13 cellular contexts compared by ENCODE assay signal in the genomic region with DNA sequence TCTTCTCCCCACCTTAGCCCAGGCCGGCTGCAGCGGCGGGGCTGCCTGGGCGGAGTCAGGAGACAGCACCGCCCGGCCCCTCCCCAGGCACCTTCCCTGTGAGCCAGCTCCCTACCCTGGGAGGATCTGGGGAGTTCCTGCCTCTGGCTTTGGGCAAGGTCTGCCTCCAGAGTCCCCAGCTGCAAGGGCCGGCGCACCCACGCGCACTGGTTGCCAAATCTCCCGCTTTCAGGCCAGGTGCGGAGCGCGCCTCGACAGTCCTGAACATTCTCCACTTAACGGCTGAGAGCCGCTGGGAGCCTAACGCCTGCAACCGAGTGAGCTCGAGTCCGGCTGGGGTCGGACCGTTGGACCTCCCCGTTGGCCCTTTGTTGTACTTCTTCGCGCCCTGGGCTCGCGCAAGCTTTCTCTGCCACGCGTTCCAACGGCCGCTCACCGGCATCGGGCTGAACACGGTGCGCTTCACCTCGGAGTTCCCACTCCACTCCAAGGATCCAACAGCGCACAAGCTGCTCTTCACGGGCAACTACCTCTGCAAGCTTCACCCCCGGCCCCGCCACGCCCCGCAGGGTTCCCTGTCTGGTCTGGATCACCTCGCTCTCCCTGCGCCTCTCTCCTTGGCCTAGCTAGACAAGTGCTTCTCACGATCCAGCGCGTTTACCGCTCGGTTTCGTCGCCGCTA. TPM values are rescaled to one million over a fixed set of nuclear protein-coding genes. Genes with fewer than 3 reads are reported as not detected.
DNase-seq lines count a peak whose midpoint lies in the region; TF ChIP-seq lines count a peak whose summit lies in the region.
"Had no signal": no experiment of that assay in that cellular context is flagged by ENCODE, and none has a peak within 500 bp of the region (broad histone marks: within the 10 kb centered on the region; RNA-seq: fewer than 3 reads in every experiment).

No MANE protein-coding gene starts in this region.

- H3K56ac ChIP-seq in H9 (ENCODE audit: insufficient read length, low read depth, low read length): no peak overlapping the region

- intact Hi-C loops in activated CD4-positive, alpha-beta memory T cell treated with anti-CD3 and anti-CD28 coated beads for 36 hours (cut with micrococcal nuclease): no loop called here

- H4K5ac ChIP-seq in H9 (ENCODE audit: insufficient read length, low read depth, low read length): no peak overlapping the region

- H3K23ac ChIP-seq in H9 (ENCODE audit: insufficient read length, low read depth, low read length): no peak overlapping the region

- TF ChIP-seq CTCF in H9 (conservative IDR thresholded peaks at IDR 0.05): no peak; the same call in 2 of the 3 replicates
- TF ChIP-seq CTCF in neural progenitor cell (IDR thresholded peaks at IDR 0.05): no peak

- no CpG with 5 or more reads among the region's 53 CpGs for WGBS in H9 (ENCODE audit: extremely low coverage, insufficient read length, low lambda C conversion rate)

- POLR2A ChIA-PET in activated CD4-positive, alpha-beta memory T cell treated with anti-CD3 and anti-CD28 coated beads for 36 hours (lab: Charles Lee): no interaction called here
- POLR2A ChIA-PET in activated CD4-positive, alpha-beta memory T cell treated with anti-CD3 and anti-CD28 coated beads, Interleukin-2, amount 10 ng/mL, durations not matched to agents 7 days and 5 days (lab: Charles Lee): no interaction called here

- H3K79me2 ChIP-seq in H9 (ENCODE audit: insufficient read depth, low read length) (no peaks in the 10 kb centered on the region), neural progenitor cell (ENCODE audit: low read depth) (no peaks in the 10 kb centered on the region)

- H3K4me2 ChIP-seq in H9 (ENCODE audit: insufficient read depth, insufficient read length, low read length): peak overlapping the region; percentile 71
- peak overlapping the region; percentile 72 for H3K4me2 ChIP-seq in neural progenitor cell

- peak overlapping the region; percentile 8 for H3K4me3 ChIP-seq in effector memory CD4-positive, alpha-beta T cell (ENCODE audit: insufficient read depth, low read depth, low read length, poor library complexity, severe bottlenecking)
- peak overlapping the region; percentile 43 for H3K4me3 ChIP-seq in neural progenitor cell

- no peak overlapping the region for H2BK120ac ChIP-seq in H9 (ENCODE audit: low read depth, low read length, poor library complexity, severe bottlenecking)

- peaks cover 7% of the 10 kb centered on the region for H3K9me3 Mint-ChIP-seq in activated CD4-positive, alpha-beta memory T cell treated with anti-CD3 and anti-CD28 coated beads for 36 hours
- peaks cover 12% of the 10 kb centered on the region for H3K9me3 Mint-ChIP-seq in activated CD4-positive, alpha-beta memory T cell treated with anti-CD3 and anti-CD28 coated beads, Interleukin-2, amount 10 ng/mL, durations not matched to agents 7 days and 5 days
- H3K9me3 Mint-ChIP-seq in H9 (peaks cover 0 to 11% of the 10 kb centered on the region in 2 experiments; a peak in 3 of 5 replicates), neural progenitor cell (peaks cover 11% of the 10 kb centered on the region)

- no peak overlapping the region for H2BK20ac ChIP-seq in H9 (ENCODE audit: low read depth, low read length, poor library complexity, severe bottlenecking)

- no peaks in the 10 kb centered on the region for H3F3A ChIP-seq in neural progenitor cell (ENCODE audit: low read depth)

- H2BK15ac ChIP-seq in H9 (ENCODE audit: low read depth, low read length): no peak overlapping the region

- no peak overlapping the region for H2BK5ac ChIP-seq in H9 (ENCODE audit: insufficient read length, low read length)

- H2AK5ac ChIP-seq in H9 (ENCODE audit: insufficient read length, low read length): no peak overlapping the region

- H4K8ac ChIP-seq in H9 (replicated peaks; ENCODE audit: insufficient read length, low read depth, low read length): peak overlapping the region; percentile 16

- peak overlapping the region; percentile 5 for H3K18ac ChIP-seq in H9 (ENCODE audit: insufficient read length, low read depth, low read length)

- no peak overlapping the region for H4K91ac ChIP-seq in H9 (ENCODE audit: insufficient read length, low read depth, low read length)

- peaks cover 3% of the 10 kb centered on the region for H3K36me3 Mint-ChIP-seq in activated CD4-positive, alpha-beta memory T cell treated with anti-CD3 and anti-CD28 coated beads for 36 hours
- H3K36me3 Mint-ChIP-seq in activated CD4-positive, alpha-beta memory T cell treated with anti-CD3 and anti-CD28 coated beads, Interleukin-2, amount 10 ng/mL, durations not matched to agents 7 days and 5 days (ENCODE audit: low read depth): peaks cover 4% of the 10 kb centered on the region
- H3K36me3 Mint-ChIP-seq in H9 (ENCODE audit: insufficient read depth in 1 of 3, low read depth in 3 of 3): peaks cover 0 to 3% (median 0%) of the 10 kb centered on the region in 3 experiments; a peak in 1 of 7 replicates
- no peaks in the 10 kb centered on the region for H3K36me3 Mint-ChIP-seq in neural progenitor cell

- H3K4me1 ChIP-seq in H9 (ENCODE audit: insufficient read depth, low read length) (peaks cover 4% of the 10 kb centered on the region), neural progenitor cell (no peaks in the 10 kb centered on the region)
- peaks cover 5% of the 10 kb centered on the region for H3K4me1 ChIP-seq in effector memory CD4-positive, alpha-beta T cell (ENCODE audit: control insufficient read depth, insufficient read depth, low read length, poor library complexity, severe bottlenecking)

- no peak for DNase-seq in activated CD4-positive, alpha-beta memory T cell treated with anti-CD3 and anti-CD28 coated beads for 36 hours
- DNase-seq in activated CD4-positive, alpha-beta memory T cell treated with anti-CD3 and anti-CD28 coated beads, Interleukin-2, amount 10 ng/mL, durations not matched to agents 7 days and 5 days: no peak
- DNase-seq in H9 (peak; percentile 66), neural progenitor cell (ENCODE audit: low spot score) (peak; percentile 48), OCI-M2 (lab: John Stamatoyannopoulos, UW; ENCODE audit: unreplicated experiment) (no peak), glomerular visceral epithelial cell (ENCODE audit: extremely low spot score) (no peak), middle frontal gyrus (ENCODE audit: extremely low spot score, low spot score) (no peak)
- DNase-seq in effector memory CD4-positive, alpha-beta T cell: no peak
- DNase-seq: activated naive CD4-positive, alpha-beta T cell; caudate nucleus; GOT3; NCI-H1694 had no signal

- no peaks in the 10 kb centered on the region for H3K9me3 ChIP-seq in H9 (ENCODE audit: control insufficient read depth, low read depth, low read length)
- no peaks in the 10 kb centered on the region for H3K9me3 ChIP-seq in effector memory CD4-positive, alpha-beta T cell (ENCODE audit: control insufficient read depth, low read length)
- H3K9me3 ChIP-seq in neural progenitor cell (ENCODE audit: low read depth): no peaks in the 10 kb centered on the region

- H3T11ph ChIP-seq in H9 (ENCODE audit: low read length): no peak overlapping the region

- H3K9ac ChIP-seq in H9 (ENCODE audit: extremely low read depth, insufficient read length, low read length): no peak overlapping the region
- no peak overlapping the region for H3K9ac ChIP-seq in neural progenitor cell

- H3K27me3 Mint-ChIP-seq in activated CD4-positive, alpha-beta memory T cell treated with anti-CD3 and anti-CD28 coated beads for 36 hours: peaks cover 35% of the 10 kb centered on the region
- peaks cover 31% of the 10 kb centered on the region for H3K27me3 Mint-ChIP-seq in activated CD4-positive, alpha-beta memory T cell treated with anti-CD3 and anti-CD28 coated beads, Interleukin-2, amount 10 ng/mL, durations not matched to agents 7 days and 5 days
- peaks cover 74% of the 10 kb centered on the region for H3K27me3 Mint-ChIP-seq in H9 (ENCODE audit: low read depth)
- H3K27me3 Mint-ChIP-seq in neural progenitor cell (ENCODE audit: insufficient read depth, low read depth): peaks cover 31% of the 10 kb centered on the region

- H3K27ac Mint-ChIP-seq in activated CD4-positive, alpha-beta memory T cell treated with anti-CD3 and anti-CD28 coated beads for 36 hours: no peak overlapping the region
- H3K27ac Mint-ChIP-seq in activated CD4-positive, alpha-beta memory T cell treated with anti-CD3 and anti-CD28 coated beads, Interleukin-2, amount 10 ng/mL, durations not matched to agents 7 days and 5 days: no peak overlapping the region
- peak overlapping the region in 1 of 3 experiments; percentile 77; a peak in 1 of 7 replicates for H3K27ac Mint-ChIP-seq in H9
- H3K27ac Mint-ChIP-seq in neural progenitor cell: no peak overlapping the region
- H3K27ac Mint-ChIP-seq: T-helper 2 cell treated with Interferon-gamma antibody and Interleukin-4, amounts not matched to agents 5 μg/mL and 100 μg/mL, for 36 hours had no signal

- H3K27ac ChIP-seq in H9 (ENCODE audit: insufficient read length, low read depth, low read length) (no peak overlapping the region), neural progenitor cell (no peak overlapping the region)
- no peak overlapping the region for H3K27ac ChIP-seq in effector memory CD4-positive, alpha-beta T cell (ENCODE audit: insufficient read depth, low read length, poor library complexity, severe bottlenecking)

- peaks cover 12% of the 10 kb centered on the region for H3K4me1 Mint-ChIP-seq in activated CD4-positive, alpha-beta memory T cell treated with anti-CD3 and anti-CD28 coated beads for 36 hours (ENCODE audit: low read depth)
- H3K4me1 Mint-ChIP-seq in activated CD4-positive, alpha-beta memory T cell treated with anti-CD3 and anti-CD28 coated beads, Interleukin-2, amount 10 ng/mL, durations not matched to agents 7 days and 5 days: peaks cover 3% of the 10 kb centered on the region
- H3K4me1 Mint-ChIP-seq in H9: peaks cover 9 to 18% of the 10 kb centered on the region in 2 experiments
- no peaks in the 10 kb centered on the region for H3K4me1 Mint-ChIP-seq in neural progenitor cell

- peaks cover 8% of the 10 kb centered on the region for H3K23me2 ChIP-seq in H9 (ENCODE audit: insufficient read length, low read depth, low read length, poor library complexity, severe bottlenecking)

- no peaks in the 10 kb centered on the region for H3K79me1 ChIP-seq in H9 (ENCODE audit: insufficient read depth, low read depth, low read length, poor library complexity, severe bottlenecking)

- H3K27me3 ChIP-seq in H9 (ENCODE audit: insufficient read depth, low read length): peaks cover 13% of the 10 kb centered on the region; the same call in 1 of the 2 replicates
- H3K27me3 ChIP-seq in effector memory CD4-positive, alpha-beta T cell (replicated peaks; ENCODE audit: control insufficient read depth, insufficient read depth, low read length, poor library complexity, severe bottlenecking): peaks cover 12% of the 10 kb centered on the region
- H3K27me3 ChIP-seq in neural progenitor cell: peaks cover 81% of the 10 kb centered on the region

- peak overlapping the region; percentile 22 for H3K4me3 Mint-ChIP-seq in activated CD4-positive, alpha-beta memory T cell treated with anti-CD3 and anti-CD28 coated beads for 36 hours
- H3K4me3 Mint-ChIP-seq in activated CD4-positive, alpha-beta memory T cell treated with anti-CD3 and anti-CD28 coated beads, Interleukin-2, amount 10 ng/mL, durations not matched to agents 7 days and 5 days: no peak overlapping the region
- H3K4me3 Mint-ChIP-seq in H9 (peak overlapping the region; percentile 56 to 78), neural progenitor cell (peak overlapping the region; percentile 34)
- H3K4me3 Mint-ChIP-seq: T-helper 2 cell treated with Interferon-gamma antibody and Interleukin-4, amounts not matched to agents 5 μg/mL and 100 μg/mL, for 36 hours had no signal

- H3K4ac ChIP-seq in H9 (ENCODE audit: low read depth, low read length): no peak overlapping the region

- H2BK12ac ChIP-seq in H9 (ENCODE audit: insufficient read length, low read depth, low read length): no peak overlapping the region

- H3K14ac ChIP-seq in H9 (ENCODE audit: insufficient read depth, low read length): peak overlapping the region; percentile 67

- no peak overlapping the region for H2AFZ ChIP-seq in H9 (ENCODE audit: low read length)
- peak overlapping the region; percentile 98 for H2AFZ ChIP-seq in neural progenitor cell (replicated peaks)

- no peaks in the 10 kb centered on the region for H4K20me1 ChIP-seq in H9 (ENCODE audit: control insufficient read depth, insufficient read depth, insufficient read length)
- no peaks in the 10 kb centered on the region for H4K20me1 ChIP-seq in neural progenitor cell (ENCODE audit: low read depth)

- CTCF ChIA-PET in activated CD4-positive, alpha-beta memory T cell treated with anti-CD3 and anti-CD28 coated beads for 36 hours (lab: Charles Lee): no interaction called here
- CTCF ChIA-PET in activated CD4-positive, alpha-beta memory T cell treated with anti-CD3 and anti-CD28 coated beads, Interleukin-2, amount 10 ng/mL, durations not matched to agents 7 days and 5 days (lab: Charles Lee): no interaction called here

- no peaks in the 10 kb centered on the region for H3K36me3 ChIP-seq in effector memory CD4-positive, alpha-beta T cell (ENCODE audit: control insufficient read depth, insufficient read depth, low read length)
- H3K36me3 ChIP-seq in neural progenitor cell: no peaks in the 10 kb centered on the region

RNA-seq across cellular contexts. Expression of a gene that starts 21.7 kb away (rescaled TPM):
- total RNA-seq in activated CD4-positive, alpha-beta memory T cell treated with anti-CD3 and anti-CD28 coated beads for 36 hours: 1 to 10 TPM; 3.7 to 4.2 TPM
- total RNA-seq in activated CD4-positive, alpha-beta memory T cell treated with anti-CD3 and anti-CD28 coated beads, Interleukin-2, amount 10 ng/mL, durations not matched to agents 7 days and 5 days: 1 to 10 TPM; 2.8 to 3.1 TPM
- 6.5 and 8.3 TPM in 2 replicates for total RNA-seq in H9 (2021)
- total RNA-seq in neural progenitor cell (ENCODE audit: low replicate concordance): 7.6 and 10.3 TPM in 2 replicates

RNA-seq across cellular contexts. Expression of a gene that starts 59.0 kb away (rescaled TPM):
- total RNA-seq in activated CD4-positive, alpha-beta memory T cell treated with anti-CD3 and anti-CD28 coated beads for 36 hours: 1 to 10 TPM; 6.4 to 6.9 TPM
- 10 to 100 TPM; 18.3 to 18.9 TPM for total RNA-seq in activated CD4-positive, alpha-beta memory T cell treated with anti-CD3 and anti-CD28 coated beads, Interleukin-2, amount 10 ng/mL, durations not matched to agents 7 days and 5 days
- total RNA-seq in H9 (2021) (7.6 and 8.3 TPM in 2 replicates), neural progenitor cell (ENCODE audit: low replicate concordance) (7.0 and 8.7 TPM in 2 replicates)

Comparison
In these comparisons a context has a peak if more than half of its experiments do, and no peak if none do; other contexts are left out.
1. DNase-seq: peak in H9 (single experiment) and neural progenitor cell (single experiment); none in activated CD4-positive, alpha-beta memory T cell treated with anti-CD3 and anti-CD28 coated beads for 36 hours (single experiment), activated CD4-positive, alpha-beta memory T cell treated with anti-CD3 and anti-CD28 coated beads, Interleukin-2, amount 10 ng/mL, durations not matched to agents 7 days and 5 days (single experiment), effector memory CD4-positive, alpha-beta T cell (0 of 3), OCI-M2 (single experiment), glomerular visceral epithelial cell (single experiment) and middle frontal gyrus (single experiment).